ENCODE assay signal across 1 cellular context in genomic region chr1:154419620-154420020, GRCh38.
TF ChIP-seq lines count a peak whose summit lies in the region.

No MANE protein-coding gene starts in this region.

TF ChIP-seq in HepG2, 621 proteins besides CTCF, POLR2A, EP300 and RAD21 (continued from another document and continues in another):
- TF ChIP-seq NFAT5 (CRISPR knock-in tag; IDR thresholded peaks at IDR 0.05) (no peak), RFX5 (IDR thresholded peaks at IDR 0.05; ENCODE audit: low read depth, low read length) (no peak), ZNF547 (CRISPR knock-in tag; IDR thresholded peaks at IDR 0.05) (no peak), ZNF570 (CRISPR knock-in tag; IDR thresholded peaks at IDR 0.05; ENCODE audit: borderline replicate concordance) (no peak), ZNF788 (CRISPR knock-in tag; IDR thresholded peaks at IDR 0.05; ENCODE audit: borderline replicate concordance) (peak; percentile 79), TFDP1 (CRISPR knock-in tag; IDR thresholded peaks at IDR 0.05; ENCODE audit: borderline replicate concordance) (no peak), ZNF232 (CRISPR knock-in tag; IDR thresholded peaks at IDR 0.05; ENCODE audit: borderline replicate concordance) (peak; percentile 95), PCBP2 (optimal IDR thresholded peaks at IDR 0.05; ENCODE audit: low read depth, low read length, poor library complexity, severe bottlenecking) (no peak), TCF12 (IDR thresholded peaks at IDR 0.05) (no peak), TCF12 (CRISPR knock-in tag; IDR thresholded peaks at IDR 0.05) (no peak), ZNF34 (CRISPR knock-in tag; IDR thresholded peaks at IDR 0.05; ENCODE audit: borderline replicate concordance) (no peak), ZNF317 (CRISPR knock-in tag; IDR thresholded peaks at IDR 0.05) (peak; percentile 66; the same call in 1 of the 2 replicates), PITX1 (CRISPR knock-in tag; IDR thresholded peaks at IDR 0.05) (peak; percentile 98), SAP130 (CRISPR knock-in tag; IDR thresholded peaks at IDR 0.05; ENCODE audit: low read depth) (peak; percentile 90), FOXO1 (CRISPR knock-in tag; IDR thresholded peaks at IDR 0.05) (peak; percentile 95), NFATC3 (CRISPR knock-in tag; IDR thresholded peaks at IDR 0.05) (no peak), HMG20A (CRISPR knock-in tag; IDR thresholded peaks at IDR 0.05; ENCODE audit: borderline replicate concordance) (peak; percentile 74; the same call in 1 of the 2 replicates), SPEN (CRISPR knock-in tag; IDR thresholded peaks at IDR 0.05; ENCODE audit: low read depth) (no peak; the same call in 1 of the 2 replicates), TAF1 (CRISPR knock-in tag; IDR thresholded peaks at IDR 0.05) (no peak), HDAC2 (CRISPR knock-in tag; IDR thresholded peaks at IDR 0.05) (peak; percentile 81), RXRA (CRISPR knock-in tag; IDR thresholded peaks at IDR 0.05) (peak; percentile 68; the same call in 1 of the 2 replicates), PTBP1 (IDR thresholded peaks at IDR 0.05; ENCODE audit: low read depth, low read length, poor library complexity, severe bottlenecking) (no peak), HNF4G (IDR thresholded peaks at IDR 0.05; ENCODE audit: borderline replicate concordance, low read depth, low read length) (no peak), HNF4G (CRISPR knock-in tag; IDR thresholded peaks at IDR 0.05; ENCODE audit: borderline replicate concordance, low read depth) (no peak), ZNF446 (CRISPR knock-in tag; IDR thresholded peaks at IDR 0.05) (no peak), PRPF4 (IDR thresholded peaks at IDR 0.05; ENCODE audit: low read depth, low read length, poor library complexity, severe bottlenecking) (no peak), SATB2 (CRISPR knock-in tag; IDR thresholded peaks at IDR 0.05) (no peak), ZFP1 (CRISPR knock-in tag; IDR thresholded peaks at IDR 0.05) (no peak), PHB2 (IDR thresholded peaks at IDR 0.05; ENCODE audit: partially characterized antibody) (no peak), PHF20 (CRISPR knock-in tag; IDR thresholded peaks at IDR 0.05) (no peak), FOXK1 (CRISPR knock-in tag; IDR thresholded peaks at IDR 0.05; ENCODE audit: borderline replicate concordance, low read depth) (peak; percentile 78; the same call in 1 of the 2 replicates), XRCC5 (optimal IDR thresholded peaks at IDR 0.05; ENCODE audit: low read length) (no peak), ZNF260 (CRISPR knock-in tag; IDR thresholded peaks at IDR 0.05; ENCODE audit: borderline replicate concordance, low read depth) (no peak), MAFG (CRISPR knock-in tag; IDR thresholded peaks at IDR 0.05) (no peak), EHMT2 (IDR thresholded peaks at IDR 0.05; ENCODE audit: borderline replicate concordance, low read depth, low read length) (no peak), NFKB2 (CRISPR knock-in tag; IDR thresholded peaks at IDR 0.05; ENCODE audit: borderline replicate concordance) (0 out of 2 replicates have a peak, but pooled peaks have one; percentile 24), ZFP90 (CRISPR knock-in tag; IDR thresholded peaks at IDR 0.05; ENCODE audit: borderline replicate concordance) (peak; percentile 32; the same call in 1 of the 2 replicates), STAG1 (CRISPR knock-in tag; IDR thresholded peaks at IDR 0.05) (0 out of 2 replicates have a peak, but pooled peaks have one; percentile 15), ZSCAN21 (CRISPR knock-in tag; IDR thresholded peaks at IDR 0.05; ENCODE audit: borderline replicate concordance) (no peak), HOXA3 (CRISPR knock-in tag; IDR thresholded peaks at IDR 0.05) (peak; percentile 70; the same call in 1 of the 2 replicates), CBX5 (CRISPR knock-in tag; IDR thresholded peaks at IDR 0.05; ENCODE audit: borderline replicate concordance) (no peak), ZBTB21 (CRISPR knock-in tag; IDR thresholded peaks at IDR 0.05) (no peak), SCMH1 (CRISPR knock-in tag; IDR thresholded peaks at IDR 0.05; ENCODE audit: borderline replicate concordance) (no peak), RBM22 (optimal IDR thresholded peaks at IDR 0.05; ENCODE audit: low read length) (no peak), ATAD3A (CRISPR knock-in tag; IDR thresholded peaks at IDR 0.05) (no peak), TRAFD1 (CRISPR knock-in tag; IDR thresholded peaks at IDR 0.05; ENCODE audit: borderline replicate concordance) (no peak)
- TF ChIP-seq, protein P1, sequence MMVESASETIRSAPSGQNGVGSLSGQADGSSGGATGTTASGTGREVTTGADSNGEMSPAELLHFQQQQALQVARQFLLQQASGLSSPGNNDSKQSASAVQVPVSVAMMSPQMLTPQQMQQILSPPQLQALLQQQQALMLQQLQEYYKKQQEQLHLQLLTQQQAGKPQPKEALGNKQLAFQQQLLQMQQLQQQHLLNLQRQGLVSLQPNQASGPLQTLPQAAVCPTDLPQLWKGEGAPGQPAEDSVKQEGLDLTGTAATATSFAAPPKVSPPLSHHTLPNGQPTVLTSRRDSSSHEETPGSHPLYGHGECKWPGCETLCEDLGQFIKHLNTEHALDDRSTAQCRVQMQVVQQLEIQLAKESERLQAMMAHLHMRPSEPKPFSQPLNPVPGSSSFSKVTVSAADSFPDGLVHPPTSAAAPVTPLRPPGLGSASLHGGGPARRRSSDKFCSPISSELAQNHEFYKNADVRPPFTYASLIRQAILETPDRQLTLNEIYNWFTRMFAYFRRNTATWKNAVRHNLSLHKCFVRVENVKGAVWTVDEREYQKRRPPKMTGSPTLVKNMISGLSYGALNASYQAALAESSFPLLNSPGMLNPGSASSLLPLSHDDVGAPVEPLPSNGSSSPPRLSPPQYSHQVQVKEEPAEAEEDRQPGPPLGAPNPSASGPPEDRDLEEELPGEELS (CRISPR knock-in tag; IDR thresholded peaks at IDR 0.05) = peak; percentile 95
- TF ChIP-seq, protein P2, sequence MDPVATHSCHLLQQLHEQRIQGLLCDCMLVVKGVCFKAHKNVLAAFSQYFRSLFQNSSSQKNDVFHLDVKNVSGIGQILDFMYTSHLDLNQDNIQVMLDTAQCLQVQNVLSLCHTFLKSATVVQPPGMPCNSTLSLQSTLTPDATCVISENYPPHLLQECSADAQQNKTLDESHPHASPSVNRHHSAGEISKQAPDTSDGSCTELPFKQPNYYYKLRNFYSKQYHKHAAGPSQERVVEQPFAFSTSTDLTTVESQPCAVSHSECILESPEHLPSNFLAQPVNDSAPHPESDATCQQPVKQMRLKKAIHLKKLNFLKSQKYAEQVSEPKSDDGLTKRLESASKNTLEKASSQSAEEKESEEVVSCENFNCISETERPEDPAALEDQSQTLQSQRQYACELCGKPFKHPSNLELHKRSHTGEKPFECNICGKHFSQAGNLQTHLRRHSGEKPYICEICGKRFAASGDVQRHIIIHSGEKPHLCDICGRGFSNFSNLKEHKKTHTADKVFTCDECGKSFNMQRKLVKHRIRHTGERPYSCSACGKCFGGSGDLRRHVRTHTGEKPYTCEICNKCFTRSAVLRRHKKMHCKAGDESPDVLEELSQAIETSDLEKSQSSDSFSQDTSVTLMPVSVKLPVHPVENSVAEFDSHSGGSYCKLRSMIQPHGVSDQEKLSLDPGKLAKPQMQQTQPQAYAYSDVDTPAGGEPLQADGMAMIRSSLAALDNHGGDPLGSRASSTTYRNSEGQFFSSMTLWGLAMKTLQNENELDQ (CRISPR knock-in tag; IDR thresholded peaks at IDR 0.05; ENCODE audit: borderline replicate concordance) = no peak
- TF ChIP-seq, protein P3, sequence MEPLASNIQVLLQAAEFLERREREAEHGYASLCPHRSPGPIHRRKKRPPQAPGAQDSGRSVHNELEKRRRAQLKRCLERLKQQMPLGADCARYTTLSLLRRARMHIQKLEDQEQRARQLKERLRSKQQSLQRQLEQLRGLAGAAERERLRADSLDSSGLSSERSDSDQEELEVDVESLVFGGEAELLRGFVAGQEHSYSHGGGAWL (CRISPR knock-in tag; IDR thresholded peaks at IDR 0.05) = 0 out of 2 replicates have a peak, but pooled peaks have one; percentile 54
- TF ChIP-seq, protein P4, sequence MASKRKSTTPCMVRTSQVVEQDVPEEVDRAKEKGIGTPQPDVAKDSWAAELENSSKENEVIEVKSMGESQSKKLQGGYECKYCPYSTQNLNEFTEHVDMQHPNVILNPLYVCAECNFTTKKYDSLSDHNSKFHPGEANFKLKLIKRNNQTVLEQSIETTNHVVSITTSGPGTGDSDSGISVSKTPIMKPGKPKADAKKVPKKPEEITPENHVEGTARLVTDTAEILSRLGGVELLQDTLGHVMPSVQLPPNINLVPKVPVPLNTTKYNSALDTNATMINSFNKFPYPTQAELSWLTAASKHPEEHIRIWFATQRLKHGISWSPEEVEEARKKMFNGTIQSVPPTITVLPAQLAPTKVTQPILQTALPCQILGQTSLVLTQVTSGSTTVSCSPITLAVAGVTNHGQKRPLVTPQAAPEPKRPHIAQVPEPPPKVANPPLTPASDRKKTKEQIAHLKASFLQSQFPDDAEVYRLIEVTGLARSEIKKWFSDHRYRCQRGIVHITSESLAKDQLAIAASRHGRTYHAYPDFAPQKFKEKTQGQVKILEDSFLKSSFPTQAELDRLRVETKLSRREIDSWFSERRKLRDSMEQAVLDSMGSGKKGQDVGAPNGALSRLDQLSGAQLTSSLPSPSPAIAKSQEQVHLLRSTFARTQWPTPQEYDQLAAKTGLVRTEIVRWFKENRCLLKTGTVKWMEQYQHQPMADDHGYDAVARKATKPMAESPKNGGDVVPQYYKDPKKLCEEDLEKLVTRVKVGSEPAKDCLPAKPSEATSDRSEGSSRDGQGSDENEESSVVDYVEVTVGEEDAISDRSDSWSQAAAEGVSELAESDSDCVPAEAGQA (IDR thresholded peaks at IDR 0.05; ENCODE audit: low read depth) = 0 out of 2 replicates have a peak, but pooled peaks have one; percentile 31
- TF ChIP-seq, protein P4 (CRISPR knock-in tag; IDR thresholded peaks at IDR 0.05; ENCODE audit: borderline replicate concordance) = no peak
